ENCODE assay signal across 18 cellular contexts in genomic region chr18:63346031-63346430, GRCh38. TPM values are rescaled to one million over a fixed set of nuclear protein-coding genes. Genes with fewer than 3 reads are reported as not detected.
DNase-seq lines count a peak whose midpoint lies in the region; ATAC-seq and TF ChIP-seq lines count a peak whose summit lies in the region.
"Had no signal": no experiment of that assay in that cellular context is flagged by ENCODE, and none has a peak within 500 bp of the region (broad histone marks: within the 10 kb centered on the region; RNA-seq: fewer than 3 reads in every experiment).

No MANE protein-coding gene starts in this region.

- no peaks in the 10 kb centered on the region for H3K4me1 ChIP-seq in hepatocyte (ENCODE audit: insufficient read depth)
- peaks cover 0 to 21% (median 17%) of the 10 kb centered on the region in 5 donors for H3K4me1 ChIP-seq in subcutaneous abdominal adipose tissue (ENCODE audit: control insufficient read depth in 5 of 5, insufficient read depth in 5 of 5, low read length in 5 of 5)
- H3K4me1 ChIP-seq: colonic mucosa had no signal

- no peaks in the 10 kb centered on the region for H4K20me1 ChIP-seq in hepatocyte (ENCODE audit: insufficient read depth, poor library complexity, severe bottlenecking)

- H2AFZ ChIP-seq in hepatocyte: no peak overlapping the region
- H2AFZ ChIP-seq: PC-9 had no signal

- H3K27ac ChIP-seq in hepatocyte: peak overlapping the region; percentile 41
- peak overlapping the region; percentile 35 for H3K27ac ChIP-seq in subcutaneous abdominal adipose tissue (ENCODE audit: low read depth, low read length)
- H3K27ac ChIP-seq: BLaER1 treated with 17β-estradiol and CSF1 and Interleukin-3, amounts not matched to agents 10 nM and 100 nM; colonic mucosa; PC-9 had no signal

- H3K4me3 ChIP-seq in hepatocyte: no peak overlapping the region
- no peak overlapping the region for H3K4me3 ChIP-seq in subcutaneous abdominal adipose tissue (ENCODE audit: low read depth in 1 of 5, low read length in 5 of 5)
- H3K4me3 ChIP-seq: BLaER1 treated with 17β-estradiol and CSF1 and Interleukin-3, amounts not matched to agents 10 nM and 100 nM; colonic mucosa; PC-9 had no signal

- ATAC-seq in GM18861 (IDR thresholded peaks at IDR 0.05; ENCODE audit: unreplicated experiment) (no peak), HG02759 (IDR thresholded peaks at IDR 0.05; ENCODE audit: unreplicated experiment) (no peak)
- ATAC-seq: left colon had no signal

- H3K36me3 ChIP-seq in hepatocyte (replicated peaks; ENCODE audit: insufficient read depth, low read depth): no peaks in the 10 kb centered on the region
- peaks cover 19 to 65% (median 62%) of the 10 kb centered on the region in 5 donors for H3K36me3 ChIP-seq in subcutaneous abdominal adipose tissue (ENCODE audit: control insufficient read depth in 5 of 5, insufficient read depth in 5 of 5, low read length in 5 of 5)
- H3K36me3 ChIP-seq: colonic mucosa had no signal

- H3K9me2 ChIP-seq in hepatocyte (replicated peaks; ENCODE audit: insufficient read depth): no peaks in the 10 kb centered on the region

- DNase-seq in LHCN-M2 (ENCODE audit: low read depth) (peak; percentile 25), cerebellum (ENCODE audit: low spot score) (peak; percentile 38), hepatocyte (ENCODE audit: low spot score) (peak; percentile 19), DMS153 treated with DMSO at 0.1 percent for 48 hours (lab: John Stamatoyannopoulos, UW; ENCODE audit: unreplicated experiment) (no peak)
- no peak for DNase-seq in central memory CD4-positive, alpha-beta T cell
- DNase-seq: activated CD8-positive, alpha-beta memory T cell treated with anti-CD3 and anti-CD28 coated beads for 24 hours; amniotic stem cell; colonic mucosa; DMS153; hippocampal formation; left colon; NCI-H2029; NCI-H510A treated with DMSO at 0.1 percent for 48 hours; PC-9 had no signal

- no peaks in the 10 kb centered on the region for H3K9me3 ChIP-seq in hepatocyte (ENCODE audit: low read depth)
- H3K9me3 ChIP-seq in subcutaneous abdominal adipose tissue (ENCODE audit: control insufficient read depth in 5 of 5, low read length in 5 of 5): no peaks in the 10 kb centered on the region
- H3K9me3 ChIP-seq: BLaER1 treated with 17β-estradiol and CSF1 and Interleukin-3, amounts not matched to agents 10 nM and 100 nM; colonic mucosa had no signal

- TF ChIP-seq CTCF in hepatocyte (IDR thresholded peaks at IDR 0.05; ENCODE audit: poor library complexity): no peak

- H3K79me2 ChIP-seq in hepatocyte: no peaks in the 10 kb centered on the region

- H3K27me3 ChIP-seq in hepatocyte (no peaks in the 10 kb centered on the region), subcutaneous abdominal adipose tissue (ENCODE audit: control insufficient read depth in 5 of 5, insufficient read depth in 4 of 5, low read length in 5 of 5) (no peaks in the 10 kb centered on the region)
- H3K27me3 ChIP-seq: BLaER1 treated with 17β-estradiol and CSF1 and Interleukin-3, amounts not matched to agents 10 nM and 100 nM; colonic mucosa had no signal

- peak overlapping the region in 1 of 5 donors; percentile 32 for H3K9ac ChIP-seq in subcutaneous abdominal adipose tissue (ENCODE audit: low read length in 5 of 5)
- H3K9ac ChIP-seq: BLaER1 treated with 17β-estradiol and CSF1 and Interleukin-3, amounts not matched to agents 10 nM and 100 nM had no signal

- WGBS in hepatocyte (ENCODE audit: low lambda C conversion rate, missing lambda C conversion rate): 79% methylated on average over 7 of the region's 7 CpGs

- no peak overlapping the region for H3K4me2 ChIP-seq in hepatocyte
- H3K4me2 ChIP-seq: BLaER1 treated with 17β-estradiol and CSF1 and Interleukin-3, amounts not matched to agents 10 nM and 100 nM; PC-9 had no signal

RNA-seq across cellular contexts. Expression of gene KDSR, which starts 21.0 kb away (rescaled TPM):
- 33.2 and 37.6 TPM in 2 replicates for total RNA-seq in LHCN-M2 (2014; rRNA removed)
- polyA plus RNA-seq in LHCN-M2 (2012): 21.1 TPM
- total RNA-seq in cerebellum: 18.9 TPM
- total RNA-seq in hepatocyte: 26.5 and 33.6 TPM in 2 replicates
- 50.7 and 55.1 TPM in 2 replicates for polyA plus RNA-seq in hepatocyte

RNA-seq across cellular contexts. Expression of gene BCL2, which starts 26.5 kb away (rescaled TPM):
- total RNA-seq in LHCN-M2 (2014; rRNA removed) (2.2 and 2.5 TPM in 2 replicates), cerebellum (33.4 TPM), hepatocyte (9.1 and 11.4 TPM in 2 replicates)
- polyA plus RNA-seq in LHCN-M2 (2012): 0.41 TPM
- 0.80 and 1.0 TPM in 2 replicates for polyA plus RNA-seq in hepatocyte

Comparison
In these comparisons a context has a peak if more than half of its experiments do, and no peak if none do; other contexts are left out.
1. DNase-seq: peak in LHCN-M2 (single experiment), cerebellum (single experiment) and hepatocyte (single experiment); none in DMS153 treated with DMSO at 0.1 percent for 48 hours (single experiment) and central memory CD4-positive, alpha-beta T cell (single experiment).